Comparison of ENCODE assay signal across 9 cellular contexts in the genomic region with DNA sequence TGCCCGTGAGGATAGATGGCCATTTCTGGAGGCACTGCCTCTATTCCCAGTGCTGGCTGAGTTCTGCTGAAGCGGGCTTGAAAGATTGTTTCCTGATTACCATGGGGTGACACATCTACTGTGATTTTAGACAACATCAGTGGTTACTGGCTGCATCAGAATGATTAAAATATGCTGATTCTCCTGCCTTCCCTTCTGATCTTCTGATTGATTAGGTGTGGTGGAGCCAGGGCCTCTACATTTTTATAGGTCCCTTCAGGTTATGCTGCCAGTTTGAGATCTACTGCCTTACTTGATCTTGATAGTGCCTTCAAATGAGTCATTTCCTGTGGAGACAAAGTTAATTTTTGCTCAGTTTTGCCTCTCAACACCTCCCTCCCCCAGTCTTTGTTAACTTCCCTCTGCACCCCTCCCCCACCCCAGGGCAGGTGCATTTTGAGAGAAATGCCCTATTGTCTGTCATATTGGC. TPM values are rescaled to one million over a fixed set of nuclear protein-coding genes. Genes with fewer than 3 reads are reported as not detected.
DNase-seq lines count a peak whose midpoint lies in the region; ATAC-seq and TF ChIP-seq lines count a peak whose summit lies in the region.
"Had no signal": no experiment of that assay in that cellular context is flagged by ENCODE, and none has a peak within 500 bp of the region (broad histone marks: within the 10 kb centered on the region; RNA-seq: fewer than 3 reads in every experiment).

No MANE protein-coding gene starts in this region.

- H3K27ac Mint-ChIP-seq in brain: peak overlapping the region in 3 of 5 experiments; percentile 14 to 63 (median 51)

- H3K27me3 ChIP-seq in left ventricle myocardium inferior (ENCODE audit: low read depth) (no peaks in the 10 kb centered on the region), ascending aorta (no peaks in the 10 kb centered on the region), BE2C (no peaks in the 10 kb centered on the region)
- H3K27me3 ChIP-seq: SJSA1 had no signal

- TF ChIP-seq CTCF in brain (conservative IDR thresholded peaks at IDR 0.05) (no peak), left ventricle myocardium inferior (IDR thresholded peaks at IDR 0.05; ENCODE audit: borderline replicate concordance) (no peak), ascending aorta (IDR thresholded peaks at IDR 0.05) (no peak), BE2C (IDR thresholded peaks at IDR 0.05; ENCODE audit: low read depth, low read length) (no peak)

- H3K27ac ChIP-seq in left ventricle myocardium inferior (replicated peaks): no peak overlapping the region
- H3K27ac ChIP-seq in ascending aorta: no peak overlapping the region
- H3K27ac ChIP-seq: SJSA1 had no signal

- intact Hi-C loops in left ventricle myocardium inferior (cut with micrococcal nuclease): no loop called here
- intact Hi-C loops in ascending aorta (cut with DNase I): no loop called here

- ATAC-seq in GM18870 (IDR thresholded peaks at IDR 0.05; ENCODE audit: unreplicated experiment) (peak; percentile 87), HG03354 (IDR thresholded peaks at IDR 0.05; ENCODE audit: poor library complexity, severe bottlenecking, unreplicated experiment) (peak; percentile 95)

- H3K9me3 ChIP-seq in left ventricle myocardium inferior (replicated peaks) (no peaks in the 10 kb centered on the region), ascending aorta (no peaks in the 10 kb centered on the region), BE2C (no peaks in the 10 kb centered on the region)
- H3K9me3 ChIP-seq: SJSA1 had no signal

- H3K36me3 ChIP-seq in left ventricle myocardium inferior: peaks cover 64% of the 10 kb centered on the region
- peaks cover 39 to 71% of the 10 kb centered on the region in 2 donors for H3K36me3 ChIP-seq in ascending aorta
- H3K36me3 ChIP-seq in BE2C: peaks cover 64% of the 10 kb centered on the region

- no peak overlapping the region for H3K4me3 ChIP-seq in left ventricle myocardium inferior
- no peak overlapping the region for H3K4me3 ChIP-seq in ascending aorta
- no peak overlapping the region for H3K4me3 ChIP-seq in BE2C (ENCODE audit: low read depth, low read length)
- H3K4me3 ChIP-seq: SJSA1 had no signal

- H3K4me1 Mint-ChIP-seq in brain: peaks cover 18% of the 10 kb centered on the region

- no peaks in the 10 kb centered on the region for H3K9me3 Mint-ChIP-seq in brain

- no peaks in the 10 kb centered on the region for H3K27me3 Mint-ChIP-seq in brain

- DNase-seq in T-helper 9 cell: peak; percentile 53
- DNase-seq in stimulated activated CD4-positive, alpha-beta T cell treated with anti-CD3 and anti-CD28 coated beads, Interleukin-1b, Interleukin-23, amount 100 ng/mL, for 1 hour (ENCODE audit: low read depth in 2 of 2): peak; percentile 7 to 28
- DNase-seq in left ventricle myocardium inferior: no peak
- DNase-seq in ascending aorta (ENCODE audit: low spot score in 2 of 2): no peak
- DNase-seq in BE2C: no peak

- peaks cover 73% of the 10 kb centered on the region for H3K36me3 Mint-ChIP-seq in brain

- H3K4me3 Mint-ChIP-seq in brain: no peak overlapping the region

- H3K4me1 ChIP-seq in left ventricle myocardium inferior: peaks cover 64% of the 10 kb centered on the region
- H3K4me1 ChIP-seq in ascending aorta: peaks cover 0 to 2% of the 10 kb centered on the region in 2 donors
- no peaks in the 10 kb centered on the region for H3K4me1 ChIP-seq in BE2C

RNA-seq across cellular contexts. Expression of a gene that starts 31.6 kb away (rescaled TPM):
- 16.9 TPM for polyA plus RNA-seq in brain (ENCODE audit: insufficient read depth, low read depth, low replicate concordance)
- total RNA-seq in left ventricle myocardium inferior (1.0 TPM), ascending aorta (not detected)
- 14.1 TPM for polyA plus RNA-seq in BE2C (2012; ENCODE audit: insufficient read depth, insufficient read length, low read depth)

Comparison
In these comparisons a context has a peak if more than half of its experiments do, and no peak if none do; other contexts are left out.
1. DNase-seq: peak in T-helper 9 cell (single experiment) and stimulated activated CD4-positive, alpha-beta T cell treated with anti-CD3 and anti-CD28 coated beads, Interleukin-1b, Interleukin-23, amount 100 ng/mL, for 1 hour (2 of 2); none in left ventricle myocardium inferior (single experiment), ascending aorta (0 of 2) and BE2C (single experiment).